In genomic region chr3:126449621-126450051, GRCh38 we compare ENCODE assay signal across 22 cellular contexts. TPM values are rescaled to one million over a fixed set of nuclear protein-coding genes. Genes with fewer than 3 reads are reported as not detected.
"Had no signal": no experiment of that assay in that cellular context is flagged by ENCODE, and none has a peak within 500 bp of the region (broad histone marks: within the 10 kb centered on the region; RNA-seq: fewer than 3 reads in every experiment).

No MANE protein-coding gene starts in this region.

- H3K27me3 ChIP-seq: adrenal gland, ascending aorta, dorsolateral prefrontal cortex, esophagus muscularis mucosa, upper lobe of left lung had no signal

- ATAC-seq: activated CD8-positive, alpha-beta memory T cell treated with anti-CD3 and anti-CD28 coated beads, Interleukin-2, amount 10 ng/mL, durations not matched to agents 7 days and 5 days; effector memory CD8-positive, alpha-beta T cell; stimulated activated effector memory CD8-positive, alpha-beta T cell treated with anti-CD3 and anti-CD28 coated beads, Interleukin-12 subunit alpha, Interleukin-12 subunit beta, amount 100 ng/mL, for 72 hours had no signal

- H3K4me3 ChIP-seq: adrenal gland, ascending aorta, dorsolateral prefrontal cortex, esophagus muscularis mucosa, upper lobe of left lung had no signal

- H3K9me3 ChIP-seq: adrenal gland, ascending aorta, esophagus muscularis mucosa, upper lobe of left lung had no signal

- DNase-seq: activated CD4-positive, alpha-beta memory T cell treated with anti-CD3 and anti-CD28 coated beads for 36 hours; activated CD4-positive, alpha-beta T cell treated with anti-CD3 and anti-CD28 coated beads for 4 hours; activated CD4-positive, CD25-positive, alpha-beta regulatory T cell; activated CD8-positive, alpha-beta memory T cell treated with anti-CD3 and anti-CD28 coated beads, Interleukin-2, amount 10 ng/mL, durations not matched to agents 7 days and 5 days; activated gamma-delta T cell treated with Interleukin-2 at 50 U/mL for 16 hours; activated T-cell treated with anti-CD3 and anti-CD28 coated beads for 4 hours; dorsolateral prefrontal cortex; effector memory CD8-positive, alpha-beta T cell; glutamatergic neuron; hippocampal formation; nephron progenitor cell; retina; stimulated activated CD4-positive, alpha-beta T cell treated with anti-CD3 and anti-CD28 coated beads, Interleukin-1b, Interleukin-23, amount 100 ng/mL, for 48 hours; upper lobe of left lung had no signal

- H3K27ac ChIP-seq: adrenal gland, ascending aorta, dorsolateral prefrontal cortex, esophagus muscularis mucosa, upper lobe of left lung had no signal

- H3K4me1 ChIP-seq: ascending aorta had no signal

RNA-seq across cellular contexts. Expression of gene CFAP100, which starts 54.9 kb away (rescaled TPM):
- total RNA-seq: activated CD4-positive, alpha-beta memory T cell treated with anti-CD3 and anti-CD28 coated beads for 36 hours; activated CD8-positive, alpha-beta memory T cell treated with anti-CD3 and anti-CD28 coated beads, Interleukin-2, amount 10 ng/mL, durations not matched to agents 7 days and 5 days; adrenal gland; ascending aorta; esophagus muscularis mucosa; lower leg skin; mononuclear cell; SK-MEL-5; skeletal muscle tissue had no signal
- polyA plus RNA-seq: adrenal gland had no signal
